Comparison of ENCODE assay signal across 28 cellular contexts in the genomic region with DNA sequence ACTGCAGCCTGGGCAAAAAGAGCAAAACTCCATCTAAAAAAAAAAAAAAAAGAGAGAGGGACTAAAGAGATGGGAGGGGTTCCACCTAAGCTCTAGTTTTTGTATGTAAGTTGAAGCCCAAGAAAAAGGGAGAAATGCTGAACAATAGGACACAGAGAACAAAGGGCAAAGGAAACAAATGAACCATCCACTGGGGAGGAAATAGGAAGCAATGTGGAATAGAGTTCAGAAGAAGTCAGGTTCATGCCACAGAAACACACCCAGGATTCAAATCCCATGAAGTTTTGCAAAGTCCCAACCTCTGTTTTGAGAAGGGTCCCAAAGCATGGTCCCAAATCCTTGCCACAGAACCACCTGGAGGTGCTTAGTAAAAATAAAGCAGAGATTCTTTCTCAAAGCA.
"Had no signal": no experiment of that assay in that cellular context is flagged by ENCODE, and none has a peak within 500 bp of the region (broad histone marks: within the 10 kb centered on the region; RNA-seq: fewer than 3 reads in every experiment).

No MANE protein-coding gene starts in this region.

- H3K4me1 Mint-ChIP-seq: activated CD4-positive, alpha-beta T cell treated with anti-CD3 and anti-CD28 coated beads, Interleukin-2, amount 10 ng/mL, durations not matched to agents 24 days and 14 days; activated naive CD8-positive, alpha-beta T cell treated with anti-CD3 and anti-CD28 coated beads, Interleukin-2, amount 50 U/mL, for 24 hours had no signal

- H3K27ac Mint-ChIP-seq: activated CD4-positive, alpha-beta memory T cell treated with anti-CD3 and anti-CD28 coated beads for 36 hours; activated CD4-positive, alpha-beta T cell treated with anti-CD3 and anti-CD28 coated beads, Interleukin-2, amount 10 ng/mL, durations not matched to agents 24 days and 14 days; activated naive CD8-positive, alpha-beta T cell treated with anti-CD3 and anti-CD28 coated beads, Interleukin-2, amount 50 U/mL, for 24 hours; activated T-cell treated with anti-CD3 and anti-CD28 coated beads, Interleukin-2, amount 50 U/mL, for 72 hours; WTC11 had no signal

- H3K4me1 ChIP-seq: ascending aorta, SJSA1 had no signal

- H3K27me3 ChIP-seq: ascending aorta, body of pancreas, SJSA1 had no signal

- H3K4me3 Mint-ChIP-seq: activated CD4-positive, alpha-beta memory T cell treated with anti-CD3 and anti-CD28 coated beads for 36 hours; activated CD4-positive, alpha-beta T cell treated with anti-CD3 and anti-CD28 coated beads, Interleukin-2, amount 10 ng/mL, durations not matched to agents 24 days and 14 days; activated naive CD8-positive, alpha-beta T cell treated with anti-CD3 and anti-CD28 coated beads, Interleukin-2, amount 50 U/mL, for 24 hours; activated T-cell treated with anti-CD3 and anti-CD28 coated beads, Interleukin-2, amount 50 U/mL, for 72 hours; WTC11 had no signal

- H3K9me3 Mint-ChIP-seq: activated CD4-positive, alpha-beta memory T cell treated with anti-CD3 and anti-CD28 coated beads for 36 hours; activated CD4-positive, alpha-beta T cell treated with anti-CD3 and anti-CD28 coated beads, Interleukin-2, amount 10 ng/mL, durations not matched to agents 24 days and 14 days; activated naive CD8-positive, alpha-beta T cell treated with anti-CD3 and anti-CD28 coated beads, Interleukin-2, amount 50 U/mL, for 24 hours; activated T-cell treated with anti-CD3 and anti-CD28 coated beads, Interleukin-2, amount 50 U/mL, for 72 hours; WTC11 had no signal

- DNase-seq: activated CD4-positive, alpha-beta memory T cell treated with anti-CD3 and anti-CD28 coated beads for 36 hours; activated CD4-positive, alpha-beta T cell treated with anti-CD3 and anti-CD28 coated beads, Interleukin-2, amount 10 ng/mL, durations not matched to agents 24 days and 14 days; activated CD4-positive, CD25-positive, alpha-beta regulatory T cell treated with anti-CD3 and anti-CD28 coated beads, Interleukin-2, amount 50 U/mL, for 72 hours; activated CD8-positive, alpha-beta memory T cell treated with anti-CD3 and anti-CD28 coated beads, Interleukin-2, amount 50 U/mL, for 4 hours; activated naive CD4-positive, alpha-beta T cell treated with anti-CD3 and anti-CD28 coated beads, Interleukin-2, amount 50 U/mL, for 16 hours; activated naive CD8-positive, alpha-beta T cell treated with anti-CD3 and anti-CD28 coated beads, Interleukin-2, amount 50 U/mL, for 24 hours; activated T-cell treated with anti-CD3 and anti-CD28 coated beads, Interleukin-2, amount 50 U/mL, for 72 hours; amniotic stem cell; body of pancreas; central memory CD4-positive, alpha-beta T cell; Kasumi-1; KBM-7; NCI-H1105 treated with DMSO at 0.1 percent for 48 hours; NCI-H1436 treated with DMSO at 0.1 percent for 48 hours; NCI-H187; NCI-H345; NCI-H510A; NCI-H526 treated with DMSO at 0.1 percent for 48 hours; NCI-H82; OCI-M1; Right ventricle myocardium superior; RPMI8226; SW 1271 had no signal

- H3K36me3 Mint-ChIP-seq: WTC11 had no signal

- H3K36me3 ChIP-seq: ascending aorta, SJSA1 had no signal

- H3K27ac ChIP-seq: ascending aorta, body of pancreas, SJSA1 had no signal

- H3K4me3 ChIP-seq: ascending aorta, body of pancreas, SJSA1 had no signal

- H3K27me3 Mint-ChIP-seq: activated CD4-positive, alpha-beta memory T cell treated with anti-CD3 and anti-CD28 coated beads for 36 hours; activated CD4-positive, alpha-beta T cell treated with anti-CD3 and anti-CD28 coated beads, Interleukin-2, amount 10 ng/mL, durations not matched to agents 24 days and 14 days; activated naive CD8-positive, alpha-beta T cell treated with anti-CD3 and anti-CD28 coated beads, Interleukin-2, amount 50 U/mL, for 24 hours had no signal

- H3K9me3 ChIP-seq: ascending aorta, body of pancreas, SJSA1 had no signal

- ATAC-seq: activated naive CD8-positive, alpha-beta T cell treated with anti-CD3 and anti-CD28 coated beads, Interleukin-2, amount 50 U/mL, for 24 hours; activated T-cell treated with anti-CD3 and anti-CD28 coated beads, Interleukin-2, amount 50 U/mL, for 72 hours; body of pancreas; Panc1; SK-N-SH treated with all-trans-retinoic acid at 6 μM for 48 hours; WTC11 had no signal
